In genomic region chr18:29225351-29225750, GRCh38 we compare ENCODE assay signal across 22 cellular contexts.
A peak's percentile ranks its signal among the peaks of the same experiment; 100 is the strongest.
DNase-seq lines count a peak whose midpoint lies in the region; TF ChIP-seq lines count a peak whose summit lies in the region.
"Had no signal": no experiment of that assay in that cellular context is flagged by ENCODE, and none has a peak within 500 bp of the region (broad histone marks: within the 10 kb centered on the region; RNA-seq: fewer than 3 reads in every experiment).

No MANE protein-coding gene starts in this region.

- no peak overlapping the region for H3K27ac ChIP-seq in GM23248
- H3K27ac ChIP-seq: BLaER1 had no signal

- H3K36me3 ChIP-seq in GM23248 (ENCODE audit: low read depth) = no peaks in the 10 kb centered on the region
- H3K36me3 ChIP-seq: BLaER1 had no signal

- in situ Hi-C loops in GM23248 (cut with MboI) = no loop called here

- H4K20me1 ChIP-seq in GM23248 (ENCODE audit: insufficient read depth) = no peaks in the 10 kb centered on the region
- H4K20me1 ChIP-seq: BLaER1 had no signal

- H3K9me3 ChIP-seq in GM23248 (ENCODE audit: low read depth) = no peaks in the 10 kb centered on the region
- H3K9me3 ChIP-seq: BLaER1 had no signal

- H3K4me1 ChIP-seq in GM23248 (ENCODE audit: insufficient read depth) = no peaks in the 10 kb centered on the region; the same call in 1 of the 2 replicates
- H3K4me1 ChIP-seq: BLaER1 had no signal

- H3K79me2 ChIP-seq in GM23248 (ENCODE audit: insufficient read depth) = no peaks in the 10 kb centered on the region

- no peaks in the 10 kb centered on the region; the same call in 1 of the 2 replicates for H3K9me2 ChIP-seq in GM23248 (ENCODE audit: insufficient read depth)

- no peaks in the 10 kb centered on the region for H3K27me3 ChIP-seq in GM23248 (replicated peaks; ENCODE audit: insufficient read depth)
- H3K27me3 ChIP-seq: BLaER1 had no signal

- no peak overlapping the region for H3K9ac ChIP-seq in GM23248
- H3K9ac ChIP-seq: BLaER1 had no signal

- no peak overlapping the region for H3K4me2 ChIP-seq in GM23248 (ENCODE audit: unreplicated experiment)
- H3K4me2 ChIP-seq: BLaER1 had no signal

- DNase-seq in AG10803 (ENCODE audit: low read depth) (peak; percentile 10), GM23248 (peak; percentile 11), NCI-H226 (peak; percentile 63), fibroblast of mammary gland (ENCODE audit: low read depth) (peak; percentile 16), NCI-H345 treated with DMSO at 0.1 percent for 48 hours (lab: John Stamatoyannopoulos, UW; ENCODE audit: unreplicated experiment) (no peak), T1000 (lab: John Stamatoyannopoulos, UW) (no peak), D341Med (ENCODE audit: low spot score) (no peak)
- no peak for DNase-seq in stimulated activated CD4-positive, alpha-beta T cell treated with anti-CD3 and anti-CD28 coated beads, Interleukin-2, amount 100 ng/mL, for 24 hours
- DNase-seq: CD4-positive, CD25-positive, alpha-beta regulatory T cell; DMS53; EL; GF-D8; H7; KG1; NCI-H1092; NCI-H1436; NCI-H187; NCI-H2081 treated with DMSO at 0.1 percent for 48 hours; NCI-H526 treated with DMSO at 0.1 percent for 48 hours; SHP77 treated with DMSO at 0.1 percent for 48 hours; T-helper 1 cell had no signal

- TF ChIP-seq CTCF in AG10803 (conservative IDR thresholded peaks at IDR 0.05; ENCODE audit: low read length) = no peak
- no peak for TF ChIP-seq CTCF in fibroblast of mammary gland (conservative IDR thresholded peaks at IDR 0.05; ENCODE audit: control insufficient read depth, insufficient read depth, low read depth, low read length)

- H3K4me3 ChIP-seq in AG10803 (ENCODE audit: low read length) (no peak overlapping the region), GM23248 (no peak overlapping the region), fibroblast of mammary gland (ENCODE audit: control insufficient read depth, low read depth, low read length) (no peak overlapping the region)
- H3K4me3 ChIP-seq: BLaER1 had no signal

- no peak overlapping the region for H2AFZ ChIP-seq in GM23248

- no peaks in the 10 kb centered on the region for H3F3A ChIP-seq in GM23248 (ENCODE audit: insufficient read depth)

Comparison
In these comparisons a context has a peak if more than half of its experiments do, and no peak if none do; other contexts are left out.
1. DNase-seq: peak in AG10803 (single experiment), GM23248 (single experiment), NCI-H226 (single experiment) and fibroblast of mammary gland (single experiment); none in stimulated activated CD4-positive, alpha-beta T cell treated with anti-CD3 and anti-CD28 coated beads, Interleukin-2, amount 100 ng/mL, for 24 hours (0 of 2), NCI-H345 treated with DMSO at 0.1 percent for 48 hours (single experiment), T1000 (single experiment) and D341Med (single experiment).